Comparison of ENCODE assay signal across 9 cellular contexts in the genomic region with DNA sequence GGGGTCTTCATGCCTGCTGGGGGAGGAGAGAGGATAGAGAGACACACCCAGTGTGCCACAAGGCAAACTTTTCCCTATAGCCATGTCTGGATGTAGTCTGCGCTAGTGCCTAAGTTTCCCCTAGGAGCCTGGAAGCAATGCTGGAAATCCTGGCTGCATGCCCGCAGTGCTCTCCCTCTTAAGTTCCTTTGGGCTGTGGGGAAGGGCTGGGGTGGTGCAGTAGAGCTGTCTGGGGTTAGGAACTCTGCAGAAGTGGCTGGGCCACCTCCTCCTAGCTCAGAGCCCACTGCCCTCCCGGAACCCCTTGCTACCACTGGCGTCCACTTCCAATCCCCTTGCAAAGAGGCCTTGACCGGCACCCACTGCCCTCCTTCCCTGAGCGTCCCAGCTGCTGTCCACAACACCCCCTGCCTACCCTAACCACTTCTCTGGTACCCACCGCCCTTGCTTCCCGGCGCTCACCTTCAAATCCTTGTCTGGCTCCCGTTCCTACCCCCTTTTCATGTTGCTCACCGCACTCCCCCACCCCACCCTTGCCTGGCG. TPM values are rescaled to one million over a fixed set of nuclear protein-coding genes. Genes with fewer than 3 reads are reported as not detected.
DNase-seq lines count a peak whose midpoint lies in the region; ATAC-seq and TF ChIP-seq lines count a peak whose summit lies in the region.
"Not testable (repeated sequence)": the region's sequence is repeated elsewhere in the genome, so short reads cannot be mapped to it uniquely, and the experiment has no call there.
"Had no signal": no experiment of that assay in that cellular context is flagged by ENCODE, and none has a peak within 500 bp of the region (broad histone marks: within the 10 kb centered on the region; RNA-seq: fewer than 3 reads in every experiment).

No MANE protein-coding gene starts in this region.

- H3K36me3 Mint-ChIP-seq in activated CD4-positive, alpha-beta memory T cell treated with anti-CD3 and anti-CD28 coated beads for 36 hours; central memory CD8-positive, alpha-beta T cell (ENCODE audit: insufficient read depth): not testable (repeated sequence)

- H3K4me1 Mint-ChIP-seq in activated CD4-positive, alpha-beta memory T cell treated with anti-CD3 and anti-CD28 coated beads for 36 hours (ENCODE audit: low read depth) = not testable (repeated sequence)
- peaks cover 16% of the 10 kb centered on the region for H3K4me1 Mint-ChIP-seq in central memory CD8-positive, alpha-beta T cell

- POLR2A ChIA-PET in activated CD4-positive, alpha-beta memory T cell treated with anti-CD3 and anti-CD28 coated beads for 36 hours (lab: Charles Lee) = interaction anchor here (0.7 kb wide), 1 partner anchor 309 kb away, joined by 5 read pairs; no protein-coding TSS in a partner anchor

- DNase-seq in EL = peak; percentile 0
- not testable (repeated sequence) for DNase-seq in MM.1S; activated CD4-positive, alpha-beta memory T cell treated with anti-CD3 and anti-CD28 coated beads for 36 hours; central memory CD8-positive, alpha-beta T cell (ENCODE audit: low spot score in 2 of 2); Right ventricle myocardium superior; upper lobe of right lung
- DNase-seq in lung microvascular endothelial cell (ENCODE audit: low read depth in 2 of 2) = peak; percentile 5 to 6
- DNase-seq in putamen (ENCODE audit: low spot score) = peak; percentile 1

- H3K4me3 ChIP-seq in MM.1S (ENCODE audit: low read length) (peak overlapping the region; percentile 62), upper lobe of right lung (peak overlapping the region; percentile 69)

- H3K36me3 ChIP-seq in MM.1S (replicated peaks; ENCODE audit: insufficient read depth, low read length); upper lobe of right lung: not testable (repeated sequence)

- H3K79me2 ChIP-seq in MM.1S (ENCODE audit: low read length) = not testable (repeated sequence)

- H3K27me3 Mint-ChIP-seq in activated CD4-positive, alpha-beta memory T cell treated with anti-CD3 and anti-CD28 coated beads for 36 hours; central memory CD8-positive, alpha-beta T cell: not testable (repeated sequence)

- peak overlapping the region; percentile 52; the same call in 1 of the 2 replicates for H3K4me2 ChIP-seq in MM.1S (ENCODE audit: low read depth, low read length)

- H3K9me3 ChIP-seq in MM.1S (replicated peaks; ENCODE audit: insufficient read depth, low read length); upper lobe of right lung: not testable (repeated sequence)

- not testable (repeated sequence) for TF ChIP-seq CTCF in MM.1S (IDR thresholded peaks at IDR 0.05; ENCODE audit: low read length); upper lobe of right lung (IDR thresholded peaks at IDR 0.05)

- peak overlapping the region; percentile 84 for H3K4me3 Mint-ChIP-seq in activated CD4-positive, alpha-beta memory T cell treated with anti-CD3 and anti-CD28 coated beads for 36 hours
- peak overlapping the region; percentile 89 for H3K4me3 Mint-ChIP-seq in central memory CD8-positive, alpha-beta T cell

- not testable (repeated sequence) for H3K27me3 ChIP-seq in MM.1S (replicated peaks; ENCODE audit: insufficient read depth, low read length); upper lobe of right lung

- intact Hi-C loops in activated CD4-positive, alpha-beta memory T cell treated with anti-CD3 and anti-CD28 coated beads for 36 hours (cut with micrococcal nuclease) = loop anchor here (1.0 to 10.0 kb wide), 4 partner anchors 125 to 784 kb away; partner anchors contain the start of gene SPIN3
- intact Hi-C loops in Right ventricle myocardium superior (cut with DNase I); upper lobe of right lung (cut with DNase I): not testable (repeated sequence)

- CTCF ChIA-PET in activated CD4-positive, alpha-beta memory T cell treated with anti-CD3 and anti-CD28 coated beads for 36 hours (lab: Charles Lee) = not testable (repeated sequence)

- peak overlapping the region; percentile 51; the same call in 1 of the 2 replicates for H2AFZ ChIP-seq in MM.1S (ENCODE audit: low read length)

- H4K20me1 ChIP-seq in MM.1S (ENCODE audit: insufficient read depth, low read length) = not testable (repeated sequence)

- H3K9me3 Mint-ChIP-seq in activated CD4-positive, alpha-beta memory T cell treated with anti-CD3 and anti-CD28 coated beads for 36 hours; central memory CD8-positive, alpha-beta T cell: not testable (repeated sequence)

- peak overlapping the region; percentile 86 for H3K27ac Mint-ChIP-seq in activated CD4-positive, alpha-beta memory T cell treated with anti-CD3 and anti-CD28 coated beads for 36 hours
- peak overlapping the region; percentile 93 for H3K27ac Mint-ChIP-seq in central memory CD8-positive, alpha-beta T cell (ENCODE audit: low read depth)

- H3K4me1 ChIP-seq in MM.1S (ENCODE audit: low read length); upper lobe of right lung: not testable (repeated sequence)

- not testable (repeated sequence) for H3F3A ChIP-seq in MM.1S (ENCODE audit: insufficient read depth, low read length)

- H3K9ac ChIP-seq in MM.1S (ENCODE audit: low read length) = peak overlapping the region; percentile 62; the same call in 1 of the 2 replicates

- ATAC-seq in central memory CD8-positive, alpha-beta T cell (replicated peaks; ENCODE audit: extremely low read depth, poor library complexity, severe bottlenecking) = not testable (repeated sequence)
- ATAC-seq in Right ventricle myocardium superior (ENCODE audit: poor library complexity) (peak; percentile 58), upper lobe of right lung (peak; percentile 5)

- H3K9me2 ChIP-seq in MM.1S (replicated peaks; ENCODE audit: insufficient read depth, low read length) = not testable (repeated sequence)

- H3K27ac ChIP-seq in MM.1S (ENCODE audit: low read length) = not testable (repeated sequence)
- peak overlapping the region; percentile 75 for H3K27ac ChIP-seq in upper lobe of right lung

RNA-seq across cellular contexts. Expression of gene SPIN2B, which starts 0.7 kb away (rescaled TPM):
- 1 to 10 TPM; 5.1 to 7.7 TPM for total RNA-seq in activated CD4-positive, alpha-beta memory T cell treated with anti-CD3 and anti-CD28 coated beads for 36 hours
- total RNA-seq in Right ventricle myocardium superior (7.8 TPM), lung microvascular endothelial cell (4.8 and 9.3 TPM in 2 replicates), upper lobe of right lung (8.2 TPM)

RNA-seq across cellular contexts. Expression of gene SPIN2A, which starts 16.5 kb away (rescaled TPM):
- under 1 TPM; 0.45 to 0.48 TPM for total RNA-seq in activated CD4-positive, alpha-beta memory T cell treated with anti-CD3 and anti-CD28 coated beads for 36 hours
- 0.46 TPM for total RNA-seq in Right ventricle myocardium superior
- total RNA-seq in lung microvascular endothelial cell = under 0.01 and 0.20 TPM in 2 replicates
- total RNA-seq in upper lobe of right lung = 0.69 TPM
- total RNA-seq: G401 had no signal
